In the genomic region with DNA sequence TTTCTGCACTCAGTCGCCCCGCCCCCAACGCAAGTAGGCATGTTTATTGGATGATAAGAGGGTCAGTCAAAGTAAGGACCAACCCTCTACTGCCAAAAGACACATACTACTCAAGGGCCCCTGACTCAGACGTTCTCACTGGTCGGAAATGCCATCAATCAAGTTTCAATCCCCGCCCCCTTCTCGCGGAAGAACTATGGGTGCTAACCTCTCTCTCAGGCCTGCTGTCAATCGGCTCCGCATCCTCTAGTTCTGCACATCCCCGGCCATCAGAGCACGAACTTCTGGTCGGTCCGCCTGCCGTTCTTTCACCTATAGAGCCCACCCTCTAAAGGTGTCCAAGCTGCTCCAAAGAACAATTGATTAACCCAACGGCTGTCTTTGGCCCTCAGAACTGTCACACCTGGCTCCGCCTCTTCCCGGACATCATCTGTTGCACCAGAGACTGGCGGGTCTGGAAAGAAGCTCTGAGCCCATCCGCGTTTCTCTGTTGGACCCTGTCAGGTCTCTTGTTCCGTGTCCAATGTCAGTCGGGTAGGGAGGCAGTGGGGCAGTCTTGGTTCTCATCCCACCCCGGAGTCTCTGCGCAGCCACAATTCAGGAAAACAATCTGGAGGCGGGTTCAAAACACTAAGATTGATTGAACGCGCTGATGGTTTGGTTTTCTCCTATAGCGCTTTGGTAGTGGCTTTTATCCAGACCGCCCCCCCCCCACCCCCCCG, we compare ENCODE assay signal across 1 cellular context.
TF ChIP-seq lines count a peak whose summit lies in the region.

No MANE protein-coding gene starts in this region.

TF ChIP-seq in K562, 482 proteins besides CTCF, POLR2A, EP300 and RAD21 (continued from another document and continues in another):
- TF ChIP-seq, protein P1, sequence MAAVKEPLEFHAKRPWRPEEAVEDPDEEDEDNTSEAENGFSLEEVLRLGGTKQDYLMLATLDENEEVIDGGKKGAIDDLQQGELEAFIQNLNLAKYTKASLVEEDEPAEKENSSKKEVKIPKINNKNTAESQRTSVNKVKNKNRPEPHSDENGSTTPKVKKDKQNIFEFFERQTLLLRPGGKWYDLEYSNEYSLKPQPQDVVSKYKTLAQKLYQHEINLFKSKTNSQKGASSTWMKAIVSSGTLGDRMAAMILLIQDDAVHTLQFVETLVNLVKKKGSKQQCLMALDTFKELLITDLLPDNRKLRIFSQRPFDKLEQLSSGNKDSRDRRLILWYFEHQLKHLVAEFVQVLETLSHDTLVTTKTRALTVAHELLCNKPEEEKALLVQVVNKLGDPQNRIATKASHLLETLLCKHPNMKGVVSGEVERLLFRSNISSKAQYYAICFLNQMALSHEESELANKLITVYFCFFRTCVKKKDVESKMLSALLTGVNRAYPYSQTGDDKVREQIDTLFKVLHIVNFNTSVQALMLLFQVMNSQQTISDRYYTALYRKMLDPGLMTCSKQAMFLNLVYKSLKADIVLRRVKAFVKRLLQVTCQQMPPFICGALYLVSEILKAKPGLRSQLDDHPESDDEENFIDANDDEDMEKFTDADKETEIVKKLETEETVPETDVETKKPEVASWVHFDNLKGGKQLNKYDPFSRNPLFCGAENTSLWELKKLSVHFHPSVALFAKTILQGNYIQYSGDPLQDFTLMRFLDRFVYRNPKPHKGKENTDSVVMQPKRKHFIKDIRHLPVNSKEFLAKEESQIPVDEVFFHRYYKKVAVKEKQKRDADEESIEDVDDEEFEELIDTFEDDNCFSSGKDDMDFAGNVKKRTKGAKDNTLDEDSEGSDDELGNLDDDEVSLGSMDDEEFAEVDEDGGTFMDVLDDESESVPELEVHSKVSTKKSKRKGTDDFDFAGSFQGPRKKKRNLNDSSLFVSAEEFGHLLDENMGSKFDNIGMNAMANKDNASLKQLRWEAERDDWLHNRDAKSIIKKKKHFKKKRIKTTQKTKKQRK (IDR thresholded peaks at IDR 0.05; ENCODE audit: borderline replicate concordance, low read depth, low read length) = peak; percentile 96
- TF ChIP-seq SIN3B (IDR thresholded peaks at IDR 0.05; ENCODE audit: low read depth) (no peak), FOS (IDR thresholded peaks at IDR 0.05; ENCODE audit: extremely low read depth, insufficient read length) (peak; percentile 93), NCOA2 (IDR thresholded peaks at IDR 0.05; ENCODE audit: partially characterized antibody in 2 of 2) (no peak), MECOM (CRISPR knock-in tag; IDR thresholded peaks at IDR 0.05) (no peak), STAG1 (CRISPR knock-in tag; IDR thresholded peaks at IDR 0.05; ENCODE audit: borderline replicate concordance) (no peak), SMC3 (conservative IDR thresholded peaks at IDR 0.05; ENCODE audit: insufficient read depth, low read depth, low read length) (no peak), CTBP1 (IDR thresholded peaks at IDR 0.05; ENCODE audit: borderline replicate concordance) (peak; percentile 52), RBFOX2 (IDR thresholded peaks at IDR 0.05; ENCODE audit: low read depth, low read length) (peak; percentile 61), ATF7 (IDR thresholded peaks at IDR 0.05) (peak; percentile 54; the same call in 1 of the 2 replicates), CBX8 (IDR thresholded peaks at IDR 0.05; ENCODE audit: borderline replicate concordance, extremely low read depth, low read depth, low read length, poor library complexity, severe bottlenecking) (no peak), C11orf30 (IDR thresholded peaks at IDR 0.05; ENCODE audit: low read depth) (no peak), HDAC3 (IDR thresholded peaks at IDR 0.05; ENCODE audit: borderline replicate concordance, partially characterized antibody) (no peak), ZNF57 (CRISPR knock-in tag; IDR thresholded peaks at IDR 0.05) (no peak), NR2C2 (CRISPR knock-in tag; IDR thresholded peaks at IDR 0.05) (no peak), NR2C2 (tag; IDR thresholded peaks at IDR 0.05) (peak; percentile 85), CXXC5 (CRISPR knock-in tag; IDR thresholded peaks at IDR 0.05) (peak; percentile 38; the same call in 1 of the 2 replicates), ZNF695 (CRISPR knock-in tag; IDR thresholded peaks at IDR 0.05) (no peak), BRF1 (IDR thresholded peaks at IDR 0.05; ENCODE audit: borderline replicate concordance, extremely low read depth, insufficient read length) (no peak)
- TF ChIP-seq, protein P2, sequence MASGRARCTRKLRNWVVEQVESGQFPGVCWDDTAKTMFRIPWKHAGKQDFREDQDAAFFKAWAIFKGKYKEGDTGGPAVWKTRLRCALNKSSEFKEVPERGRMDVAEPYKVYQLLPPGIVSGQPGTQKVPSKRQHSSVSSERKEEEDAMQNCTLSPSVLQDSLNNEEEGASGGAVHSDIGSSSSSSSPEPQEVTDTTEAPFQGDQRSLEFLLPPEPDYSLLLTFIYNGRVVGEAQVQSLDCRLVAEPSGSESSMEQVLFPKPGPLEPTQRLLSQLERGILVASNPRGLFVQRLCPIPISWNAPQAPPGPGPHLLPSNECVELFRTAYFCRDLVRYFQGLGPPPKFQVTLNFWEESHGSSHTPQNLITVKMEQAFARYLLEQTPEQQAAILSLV (tag; IDR thresholded peaks at IDR 0.05) = no peak
- TF ChIP-seq, protein P3, sequence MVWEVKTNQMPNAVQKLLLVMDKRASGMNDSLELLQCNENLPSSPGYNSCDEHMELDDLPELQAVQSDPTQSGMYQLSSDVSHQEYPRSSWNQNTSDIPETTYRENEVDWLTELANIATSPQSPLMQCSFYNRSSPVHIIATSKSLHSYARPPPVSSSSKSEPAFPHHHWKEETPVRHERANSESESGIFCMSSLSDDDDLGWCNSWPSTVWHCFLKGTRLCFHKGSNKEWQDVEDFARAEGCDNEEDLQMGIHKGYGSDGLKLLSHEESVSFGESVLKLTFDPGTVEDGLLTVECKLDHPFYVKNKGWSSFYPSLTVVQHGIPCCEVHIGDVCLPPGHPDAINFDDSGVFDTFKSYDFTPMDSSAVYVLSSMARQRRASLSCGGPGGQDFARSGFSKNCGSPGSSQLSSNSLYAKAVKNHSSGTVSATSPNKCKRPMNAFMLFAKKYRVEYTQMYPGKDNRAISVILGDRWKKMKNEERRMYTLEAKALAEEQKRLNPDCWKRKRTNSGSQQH (CRISPR knock-in tag; IDR thresholded peaks at IDR 0.05) = no peak
- TF ChIP-seq, protein P4, sequence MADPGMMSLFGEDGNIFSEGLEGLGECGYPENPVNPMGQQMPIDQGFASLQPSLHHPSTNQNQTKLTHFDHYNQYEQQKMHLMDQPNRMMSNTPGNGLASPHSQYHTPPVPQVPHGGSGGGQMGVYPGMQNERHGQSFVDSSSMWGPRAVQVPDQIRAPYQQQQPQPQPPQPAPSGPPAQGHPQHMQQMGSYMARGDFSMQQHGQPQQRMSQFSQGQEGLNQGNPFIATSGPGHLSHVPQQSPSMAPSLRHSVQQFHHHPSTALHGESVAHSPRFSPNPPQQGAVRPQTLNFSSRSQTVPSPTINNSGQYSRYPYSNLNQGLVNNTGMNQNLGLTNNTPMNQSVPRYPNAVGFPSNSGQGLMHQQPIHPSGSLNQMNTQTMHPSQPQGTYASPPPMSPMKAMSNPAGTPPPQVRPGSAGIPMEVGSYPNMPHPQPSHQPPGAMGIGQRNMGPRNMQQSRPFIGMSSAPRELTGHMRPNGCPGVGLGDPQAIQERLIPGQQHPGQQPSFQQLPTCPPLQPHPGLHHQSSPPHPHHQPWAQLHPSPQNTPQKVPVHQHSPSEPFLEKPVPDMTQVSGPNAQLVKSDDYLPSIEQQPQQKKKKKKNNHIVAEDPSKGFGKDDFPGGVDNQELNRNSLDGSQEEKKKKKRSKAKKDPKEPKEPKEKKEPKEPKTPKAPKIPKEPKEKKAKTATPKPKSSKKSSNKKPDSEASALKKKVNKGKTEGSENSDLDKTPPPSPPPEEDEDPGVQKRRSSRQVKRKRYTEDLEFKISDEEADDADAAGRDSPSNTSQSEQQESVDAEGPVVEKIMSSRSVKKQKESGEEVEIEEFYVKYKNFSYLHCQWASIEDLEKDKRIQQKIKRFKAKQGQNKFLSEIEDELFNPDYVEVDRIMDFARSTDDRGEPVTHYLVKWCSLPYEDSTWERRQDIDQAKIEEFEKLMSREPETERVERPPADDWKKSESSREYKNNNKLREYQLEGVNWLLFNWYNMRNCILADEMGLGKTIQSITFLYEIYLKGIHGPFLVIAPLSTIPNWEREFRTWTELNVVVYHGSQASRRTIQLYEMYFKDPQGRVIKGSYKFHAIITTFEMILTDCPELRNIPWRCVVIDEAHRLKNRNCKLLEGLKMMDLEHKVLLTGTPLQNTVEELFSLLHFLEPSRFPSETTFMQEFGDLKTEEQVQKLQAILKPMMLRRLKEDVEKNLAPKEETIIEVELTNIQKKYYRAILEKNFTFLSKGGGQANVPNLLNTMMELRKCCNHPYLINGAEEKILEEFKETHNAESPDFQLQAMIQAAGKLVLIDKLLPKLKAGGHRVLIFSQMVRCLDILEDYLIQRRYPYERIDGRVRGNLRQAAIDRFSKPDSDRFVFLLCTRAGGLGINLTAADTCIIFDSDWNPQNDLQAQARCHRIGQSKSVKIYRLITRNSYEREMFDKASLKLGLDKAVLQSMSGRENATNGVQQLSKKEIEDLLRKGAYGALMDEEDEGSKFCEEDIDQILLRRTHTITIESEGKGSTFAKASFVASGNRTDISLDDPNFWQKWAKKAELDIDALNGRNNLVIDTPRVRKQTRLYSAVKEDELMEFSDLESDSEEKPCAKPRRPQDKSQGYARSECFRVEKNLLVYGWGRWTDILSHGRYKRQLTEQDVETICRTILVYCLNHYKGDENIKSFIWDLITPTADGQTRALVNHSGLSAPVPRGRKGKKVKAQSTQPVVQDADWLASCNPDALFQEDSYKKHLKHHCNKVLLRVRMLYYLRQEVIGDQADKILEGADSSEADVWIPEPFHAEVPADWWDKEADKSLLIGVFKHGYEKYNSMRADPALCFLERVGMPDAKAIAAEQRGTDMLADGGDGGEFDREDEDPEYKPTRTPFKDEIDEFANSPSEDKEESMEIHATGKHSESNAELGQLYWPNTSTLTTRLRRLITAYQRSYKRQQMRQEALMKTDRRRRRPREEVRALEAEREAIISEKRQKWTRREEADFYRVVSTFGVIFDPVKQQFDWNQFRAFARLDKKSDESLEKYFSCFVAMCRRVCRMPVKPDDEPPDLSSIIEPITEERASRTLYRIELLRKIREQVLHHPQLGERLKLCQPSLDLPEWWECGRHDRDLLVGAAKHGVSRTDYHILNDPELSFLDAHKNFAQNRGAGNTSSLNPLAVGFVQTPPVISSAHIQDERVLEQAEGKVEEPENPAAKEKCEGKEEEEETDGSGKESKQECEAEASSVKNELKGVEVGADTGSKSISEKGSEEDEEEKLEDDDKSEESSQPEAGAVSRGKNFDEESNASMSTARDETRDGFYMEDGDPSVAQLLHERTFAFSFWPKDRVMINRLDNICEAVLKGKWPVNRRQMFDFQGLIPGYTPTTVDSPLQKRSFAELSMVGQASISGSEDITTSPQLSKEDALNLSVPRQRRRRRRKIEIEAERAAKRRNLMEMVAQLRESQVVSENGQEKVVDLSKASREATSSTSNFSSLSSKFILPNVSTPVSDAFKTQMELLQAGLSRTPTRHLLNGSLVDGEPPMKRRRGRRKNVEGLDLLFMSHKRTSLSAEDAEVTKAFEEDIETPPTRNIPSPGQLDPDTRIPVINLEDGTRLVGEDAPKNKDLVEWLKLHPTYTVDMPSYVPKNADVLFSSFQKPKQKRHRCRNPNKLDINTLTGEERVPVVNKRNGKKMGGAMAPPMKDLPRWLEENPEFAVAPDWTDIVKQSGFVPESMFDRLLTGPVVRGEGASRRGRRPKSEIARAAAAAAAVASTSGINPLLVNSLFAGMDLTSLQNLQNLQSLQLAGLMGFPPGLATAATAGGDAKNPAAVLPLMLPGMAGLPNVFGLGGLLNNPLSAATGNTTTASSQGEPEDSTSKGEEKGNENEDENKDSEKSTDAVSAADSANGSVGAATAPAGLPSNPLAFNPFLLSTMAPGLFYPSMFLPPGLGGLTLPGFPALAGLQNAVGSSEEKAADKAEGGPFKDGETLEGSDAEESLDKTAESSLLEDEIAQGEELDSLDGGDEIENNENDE (IDR thresholded peaks at IDR 0.05; ENCODE audit: low read depth, low read length) = no peak
- TF ChIP-seq, protein P5, sequence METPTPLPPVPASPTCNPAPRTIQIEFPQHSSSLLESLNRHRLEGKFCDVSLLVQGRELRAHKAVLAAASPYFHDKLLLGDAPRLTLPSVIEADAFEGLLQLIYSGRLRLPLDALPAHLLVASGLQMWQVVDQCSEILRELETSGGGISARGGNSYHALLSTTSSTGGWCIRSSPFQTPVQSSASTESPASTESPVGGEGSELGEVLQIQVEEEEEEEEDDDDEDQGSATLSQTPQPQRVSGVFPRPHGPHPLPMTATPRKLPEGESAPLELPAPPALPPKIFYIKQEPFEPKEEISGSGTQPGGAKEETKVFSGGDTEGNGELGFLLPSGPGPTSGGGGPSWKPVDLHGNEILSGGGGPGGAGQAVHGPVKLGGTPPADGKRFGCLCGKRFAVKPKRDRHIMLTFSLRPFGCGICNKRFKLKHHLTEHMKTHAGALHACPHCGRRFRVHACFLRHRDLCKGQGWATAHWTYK (CRISPR knock-in tag; IDR thresholded peaks at IDR 0.05) = no peak
- TF ChIP-seq, protein P6, sequence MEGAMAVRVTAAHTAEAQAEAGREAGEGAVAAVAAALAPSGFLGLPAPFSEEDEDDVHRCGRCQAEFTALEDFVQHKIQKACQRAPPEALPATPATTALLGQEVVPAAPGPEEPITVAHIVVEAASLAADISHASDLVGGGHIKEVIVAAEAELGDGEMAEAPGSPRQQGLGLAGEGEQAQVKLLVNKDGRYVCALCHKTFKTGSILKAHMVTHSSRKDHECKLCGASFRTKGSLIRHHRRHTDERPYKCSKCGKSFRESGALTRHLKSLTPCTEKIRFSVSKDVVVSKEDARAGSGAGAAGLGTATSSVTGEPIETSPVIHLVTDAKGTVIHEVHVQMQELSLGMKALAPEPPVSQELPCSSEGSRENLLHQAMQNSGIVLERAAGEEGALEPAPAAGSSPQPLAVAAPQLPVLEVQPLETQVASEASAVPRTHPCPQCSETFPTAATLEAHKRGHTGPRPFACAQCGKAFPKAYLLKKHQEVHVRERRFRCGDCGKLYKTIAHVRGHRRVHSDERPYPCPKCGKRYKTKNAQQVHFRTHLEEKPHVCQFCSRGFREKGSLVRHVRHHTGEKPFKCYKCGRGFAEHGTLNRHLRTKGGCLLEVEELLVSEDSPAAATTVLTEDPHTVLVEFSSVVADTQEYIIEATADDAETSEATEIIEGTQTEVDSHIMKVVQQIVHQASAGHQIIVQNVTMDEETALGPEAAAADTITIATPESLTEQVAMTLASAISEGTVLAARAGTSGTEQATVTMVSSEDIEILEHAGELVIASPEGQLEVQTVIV (CRISPR knock-in tag; IDR thresholded peaks at IDR 0.05; ENCODE audit: borderline replicate concordance) = no peak
